ENCODE assay signal across 9 cellular contexts in the genomic region with DNA sequence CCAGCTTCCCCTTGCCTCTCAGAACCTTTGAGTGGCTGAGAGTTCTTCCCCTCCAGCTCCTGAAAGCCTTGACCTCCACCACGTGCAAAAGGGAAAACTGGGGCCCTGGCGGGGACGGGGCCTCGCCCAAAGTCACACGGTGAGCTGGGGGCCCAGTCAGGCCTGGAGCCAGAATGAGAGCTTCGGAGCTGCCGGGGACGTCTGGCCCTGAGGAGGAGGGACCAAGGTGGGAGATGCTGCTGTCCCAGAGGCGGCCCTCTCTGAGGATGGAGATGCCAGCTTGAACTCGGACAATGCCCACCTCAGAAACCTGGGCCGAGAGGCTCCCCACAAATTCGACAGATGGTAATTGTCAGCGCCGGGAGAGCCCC. TPM values are rescaled to one million over a fixed set of nuclear protein-coding genes. Genes with fewer than 3 reads are reported as not detected.
A peak's percentile ranks its signal among the peaks of the same experiment; 100 is the strongest.
DNase-seq lines count a peak whose midpoint lies in the region; ATAC-seq and TF ChIP-seq lines count a peak whose summit lies in the region.
"Had no signal": no experiment of that assay in that cellular context is flagged by ENCODE, and none has a peak within 500 bp of the region (broad histone marks: within the 10 kb centered on the region; RNA-seq: fewer than 3 reads in every experiment).

No MANE protein-coding gene starts in this region.

- H3K36me3 ChIP-seq in KOPT-K1 (ENCODE audit: insufficient read depth, low read length) = no peaks in the 10 kb centered on the region

- H3K27ac ChIP-seq in KOPT-K1 (ENCODE audit: low read depth, low read length, poor library complexity, severe bottlenecking) = peak overlapping the region; percentile 88
- H3K27ac ChIP-seq in dorsolateral prefrontal cortex = peak overlapping the region in 4 of 59 donors; percentile 75 to 90 (median 82)

- H3K4me3 ChIP-seq in AG10803 (ENCODE audit: low read length) (peak overlapping the region; percentile 98), dorsolateral prefrontal cortex (peak overlapping the region; percentile 60 to 99 (median 91))

- no peak for ATAC-seq in natural killer cell treated with Interleukin-12 subunit alpha and Interleukin-12 subunit beta and Interleukin-15 and Interleukin-18, amount 100 ng/mL, for 72 hours
- ATAC-seq in HG03135 (IDR thresholded peaks at IDR 0.05; ENCODE audit: unreplicated experiment) (no peak), HG03342 (IDR thresholded peaks at IDR 0.05; ENCODE audit: unreplicated experiment) (no peak)
- no peak for ATAC-seq in activated CD4-positive, CD25-positive, alpha-beta regulatory T cell treated with anti-CD3 and anti-CD28 coated beads, Interleukin-2, amount 50 U/mL, for 24 hours

- no peaks in the 10 kb centered on the region for H3K27me3 ChIP-seq in dorsolateral prefrontal cortex

- no peaks in the 10 kb centered on the region for H3K27me3 Mint-ChIP-seq in natural killer cell treated with Interleukin-12 subunit alpha and Interleukin-12 subunit beta and Interleukin-15 and Interleukin-18, amount 100 ng/mL, for 72 hours

- H3K4me3 Mint-ChIP-seq in natural killer cell treated with Interleukin-12 subunit alpha and Interleukin-12 subunit beta and Interleukin-15 and Interleukin-18, amount 100 ng/mL, for 72 hours = peak overlapping the region; percentile 66

- TF ChIP-seq CTCF in AG10803 (conservative IDR thresholded peaks at IDR 0.05; ENCODE audit: low read length) (no peak), dorsolateral prefrontal cortex (IDR thresholded peaks at IDR 0.05 in 54 of 56, conservative IDR thresholded peaks at IDR 0.05 in 2 of 56; ENCODE audit: low read depth in 1 of 56, partially characterized antibody in 56 of 56) (no peak)

- peaks cover 18 to 20% of the 10 kb centered on the region in 2 donors for H3K4me1 Mint-ChIP-seq in natural killer cell treated with Interleukin-12 subunit alpha and Interleukin-12 subunit beta and Interleukin-15 and Interleukin-18, amount 100 ng/mL, for 72 hours (ENCODE audit: low read depth in 2 of 2)

- H3K9me3 ChIP-seq in KOPT-K1 (ENCODE audit: insufficient read depth, low read length, poor library complexity, severe bottlenecking) = no peaks in the 10 kb centered on the region

- intact Hi-C loops in dorsolateral prefrontal cortex (cut with DNase I) = loop anchor here (5.0 kb wide), 2 partner anchors 65 to 205 kb away; a partner anchor contains a TSS

- H3K9me3 Mint-ChIP-seq in natural killer cell treated with Interleukin-12 subunit alpha and Interleukin-12 subunit beta and Interleukin-15 and Interleukin-18, amount 100 ng/mL, for 72 hours = no peaks in the 10 kb centered on the region

- no peaks in the 10 kb centered on the region for H3K36me3 Mint-ChIP-seq in natural killer cell treated with Interleukin-12 subunit alpha and Interleukin-12 subunit beta and Interleukin-15 and Interleukin-18, amount 100 ng/mL, for 72 hours

- no peak for DNase-seq in AG10803 (ENCODE audit: low read depth)
- DNase-seq in dorsolateral prefrontal cortex = no peak
- no peak for DNase-seq in natural killer cell treated with Interleukin-12 subunit alpha and Interleukin-12 subunit beta and Interleukin-15 and Interleukin-18, amount 100 ng/mL, for 72 hours (ENCODE audit: low spot score)
- no peak for DNase-seq in dedifferentiated amniotic fluid mesenchymal stem cell (ENCODE audit: extremely low spot score)

- no peak overlapping the region for H3K27ac Mint-ChIP-seq in natural killer cell treated with Interleukin-12 subunit alpha and Interleukin-12 subunit beta and Interleukin-15 and Interleukin-18, amount 100 ng/mL, for 72 hours

RNA-seq across cellular contexts. Expression of a gene that starts 0.7 kb away (rescaled TPM):
- 10 to 100 TPM in 1 of 120 experiments, 1 to 10 TPM in 117, under 1 TPM in 2; 0.77 to 10.6 (median 3.3) TPM for total RNA-seq in dorsolateral prefrontal cortex
- total RNA-seq in natural killer cell treated with Interleukin-12 subunit alpha and Interleukin-12 subunit beta and Interleukin-15 and Interleukin-18, amount 100 ng/mL, for 72 hours = not detected
- total RNA-seq: HT-29 had no signal

RNA-seq across cellular contexts. Expression of a gene that starts 1.3 kb away (rescaled TPM):
- 10 to 100 TPM in 117 of 120 experiments, 1 to 10 TPM in 3; 8.1 to 22.3 (median 14.5) TPM for total RNA-seq in dorsolateral prefrontal cortex
- total RNA-seq in natural killer cell treated with Interleukin-12 subunit alpha and Interleukin-12 subunit beta and Interleukin-15 and Interleukin-18, amount 100 ng/mL, for 72 hours = 1 to 10 TPM in 1 of 2 donors, under 1 TPM in 1; 0.71 to 1.0 TPM

Comparison
In these comparisons a context has a peak if more than half of its experiments do, and no peak if none do; other contexts are left out.
1. RNA of a gene that starts 1.3 kb away (total RNA-seq): 8.1 to 22.3 TPM in dorsolateral prefrontal cortex; 0.71 to 1.0 TPM in natural killer cell treated with Interleukin-12 subunit alpha and Interleukin-12 subunit beta and Interleukin-15 and Interleukin-18, amount 100 ng/mL, for 72 hours; every median in the first group is over 4 times any median in the second.